In genomic region chr1:201098992-201099391, GRCh38 we compare ENCODE assay signal across 1 cellular context.
TF ChIP-seq lines count a peak whose summit lies in the region.

No MANE protein-coding gene starts in this region.

TF ChIP-seq in GM23338, 12 proteins besides CTCF, POLR2A, EP300 and RAD21:
- no peak for TF ChIP-seq ZNF114 (CRISPR knock-in tag; IDR thresholded peaks at IDR 0.05)
